ENCODE assay signal across 9 cellular contexts in genomic region chr18:9104244-9104901, GRCh38. TPM values are rescaled to one million over a fixed set of nuclear protein-coding genes. Genes with fewer than 3 reads are reported as not detected.
DNase-seq lines count a peak whose midpoint lies in the region; ATAC-seq, FAIRE-seq and TF ChIP-seq lines count a peak whose summit lies in the region.
"Had no signal": no experiment of that assay in that cellular context is flagged by ENCODE, and none has a peak within 500 bp of the region (broad histone marks: within the 10 kb centered on the region; RNA-seq: fewer than 3 reads in every experiment).

No MANE protein-coding gene starts in this region.

- H3K4me2 ChIP-seq in H1 (ENCODE audit: insufficient read depth in 1 of 2, low read depth in 2 of 2, low read length in 2 of 2), result peak overlapping the region; percentile 81 to 83

- no peak overlapping the region for H2BK5ac ChIP-seq in H1 (ENCODE audit: low read depth, low read length)

- H2AFZ ChIP-seq in H1 (ENCODE audit: low read length) (no peak overlapping the region), neuron (ENCODE audit: low read depth, low read length) (no peak overlapping the region)

- CTCF ChIA-PET in CD4-positive, alpha-beta T cell (lab: Charles Lee), result interaction anchor here (0.6 to 5.7 kb wide), 11 partner anchors 11 to 106 kb away, joined by 3 to 66 read pairs (median 4); partner anchors contain the start of gene ANKRD12
- CTCF ChIA-PET in H1 (lab: Charles Lee; ENCODE audit: partially characterized antibody), result no interaction called here

- no peak overlapping the region for H3K56ac ChIP-seq in H1 (replicated peaks; ENCODE audit: insufficient read length, low read depth, low read length)

- no peak overlapping the region for H2AK5ac ChIP-seq in H1 (ENCODE audit: low read depth, low read length)

- H3K36me3 ChIP-seq in H1 (ENCODE audit: control insufficient read depth in 2 of 4, insufficient read depth in 4 of 4, low read length in 3 of 4) (peaks cover 0 to 5% (median 0%) of the 10 kb centered on the region in 4 experiments; a peak in 1 of 8 replicates), neuron (ENCODE audit: insufficient read depth, low read length) (peaks cover 12% of the 10 kb centered on the region)
- H3K36me3 ChIP-seq: pancreas had no signal

- no peak for DNase-seq in CD4-positive, alpha-beta T cell
- DNase-seq in NB4 (ENCODE audit: low read depth), result no peak
- DNase-seq in H1 (ENCODE audit: low read depth in 1 of 2, low spot score in 2 of 2), result no peak
- no peak for DNase-seq in SHP77 (lab: John Stamatoyannopoulos, UW)
- DNase-seq in cerebellar cortex (ENCODE audit: low spot score), result no peak
- DNase-seq in HuH-7.5 (ENCODE audit: low spot score), result no peak
- DNase-seq: pancreas had no signal

- H3K4me1 ChIP-seq in H1 (replicated peaks in 1 of 4; ENCODE audit: control insufficient read depth in 3 of 4, insufficient read depth in 4 of 4, low read length in 3 of 4) (peaks cover 0 to 21% (median 6%) of the 10 kb centered on the region in 4 experiments; a peak in 4 of 7 replicates), neuron (ENCODE audit: insufficient read depth, low read length) (peaks cover 47% of the 10 kb centered on the region)

- peaks cover 9% of the 10 kb centered on the region for H3K23me2 ChIP-seq in H1 (ENCODE audit: low read depth, low read length)

- H3K4me3 Mint-ChIP-seq in CD4-positive, alpha-beta T cell, result peak overlapping the region; percentile 95

- peaks cover 33 to 66% of the 10 kb centered on the region in 2 experiments for H3K79me2 ChIP-seq in H1 (ENCODE audit: control insufficient read depth in 1 of 2, insufficient read depth in 2 of 2, low read length in 2 of 2)

- no peaks in the 10 kb centered on the region for H3K27me3 Mint-ChIP-seq in CD4-positive, alpha-beta T cell

- peak overlapping the region; percentile 90 for H3K27ac Mint-ChIP-seq in CD4-positive, alpha-beta T cell

- H4K91ac ChIP-seq in H1 (replicated peaks; ENCODE audit: insufficient read length, low read length), result no peak overlapping the region

- H3K4me3 ChIP-seq in NB4 (ENCODE audit: low read depth, low read length), result peak overlapping the region; percentile 99
- H3K4me3 ChIP-seq in H1 (ENCODE audit: extremely low read depth in 1 of 4, insufficient read depth in 2 of 4, low read depth in 3 of 4, low read length in 4 of 4), result peak overlapping the region; percentile 77 to 92 (median 86); a peak in 7 of 8 replicates
- H3K4me3 ChIP-seq in neuron (ENCODE audit: low read length), result peak overlapping the region; percentile 78

- H3K79me1 ChIP-seq in H1 (ENCODE audit: low read depth, low read length), result no peaks in the 10 kb centered on the region; the same call in 1 of the 2 replicates

- H3K14ac ChIP-seq in H1 (ENCODE audit: insufficient read length), result no peak overlapping the region

- peaks cover 4 to 5% of the 10 kb centered on the region in 2 experiments for H4K20me1 ChIP-seq in H1 (replicated peaks in 1 of 2; ENCODE audit: control insufficient read depth in 1 of 2, insufficient read depth in 2 of 2, low read length in 2 of 2)

- no peak overlapping the region for H2BK12ac ChIP-seq in H1 (ENCODE audit: low read depth, low read length)

- H2BK120ac ChIP-seq in H1 (replicated peaks; ENCODE audit: low read depth, low read length), result no peak overlapping the region

- H2BK20ac ChIP-seq in H1 (ENCODE audit: low read length), result no peak overlapping the region

- no peak for ATAC-seq in CD4-positive, alpha-beta T cell (ENCODE audit: poor library complexity)
- no peak for ATAC-seq in activated CD4-positive, CD25-positive, alpha-beta regulatory T cell treated with anti-CD3 and anti-CD28 coated beads, Interleukin-2, amount 50 U/mL, for 24 hours

- H3K9ac ChIP-seq in H1 (replicated peaks in 1 of 4; ENCODE audit: extremely low read depth in 1 of 4, low read depth in 3 of 4, low read length in 3 of 4), result peak overlapping the region in 3 of 4 experiments; percentile 33 to 51 (median 34); a peak in 3 of 7 replicates

- FAIRE-seq in H1 (lab: Jason Lieb, UNC), result no peak
- FAIRE-seq: pancreas had no signal

- H2BK15ac ChIP-seq in H1 (ENCODE audit: low read length), result no peak overlapping the region

- TF ChIP-seq POLR2A in NB4 (IDR thresholded peaks at IDR 0.05; ENCODE audit: extremely low read depth, insufficient read length), result no peak
- no peak for TF ChIP-seq POLR2A in H1 (IDR thresholded peaks at IDR 0.05; ENCODE audit: control extremely low read depth in 1 of 2, low read depth in 2 of 2, low read length in 2 of 2)

- H3K36me3 Mint-ChIP-seq in CD4-positive, alpha-beta T cell (ENCODE audit: low read depth), result peaks cover 49% of the 10 kb centered on the region

- no peak overlapping the region for H4K8ac ChIP-seq in H1 (ENCODE audit: extremely low read depth, insufficient read depth, low read length)

- TF ChIP-seq RAD21 in H1 (IDR thresholded peaks at IDR 0.05 in 1 of 2, conservative IDR thresholded peaks at IDR 0.05 in 1 of 2; ENCODE audit: low read depth in 2 of 2, low read length in 2 of 2), result no peak

- no peak overlapping the region for H4K5ac ChIP-seq in H1 (ENCODE audit: insufficient read length, low read depth, low read length)

- POLR2A ChIA-PET in CD4-positive, alpha-beta T cell (lab: Charles Lee), result interaction anchor here (1.0 to 35.5 kb wide), 6 partner anchors 11 to 114 kb away, joined by 3 to 914 read pairs (median 34); partner anchors contain the start of gene ANKRD12
- POLR2A ChIA-PET in H1 (lab: Charles Lee; ENCODE audit: partially characterized antibody), result interaction anchor here (0.7 to 5.7 kb wide), 7 partner anchors 12 to 1216 kb away, joined by 3 to 61 read pairs (median 5); partner anchors contain the start of gene ANKRD12

- TF ChIP-seq CTCF in CD4-positive, alpha-beta T cell (IDR thresholded peaks at IDR 0.05), result no peak
- TF ChIP-seq CTCF in NB4 (IDR thresholded peaks at IDR 0.05; ENCODE audit: low read depth, low read length), result no peak
- TF ChIP-seq CTCF in H1 (IDR thresholded peaks at IDR 0.05; ENCODE audit: control extremely low read depth in 1 of 3, insufficient read depth in 1 of 3, low read depth in 1 of 3, low read length in 3 of 3), result no peak

- H3K23ac ChIP-seq in H1 (ENCODE audit: insufficient read length), result no peak overlapping the region

- no peak overlapping the region for H3K18ac ChIP-seq in H1 (ENCODE audit: extremely low read depth, low read length)

- no peaks in the 10 kb centered on the region for H3K9me3 ChIP-seq in CD4-positive, alpha-beta T cell (ENCODE audit: control insufficient read depth, low read length)
- no peaks in the 10 kb centered on the region for H3K9me3 ChIP-seq in H1 (ENCODE audit: insufficient read depth in 2 of 2, low read depth in 1 of 2, low read length in 1 of 2)
- H3K9me3 ChIP-seq in neuron (ENCODE audit: low read length), result no peaks in the 10 kb centered on the region
- H3K9me3 ChIP-seq: pancreas had no signal

- no peak overlapping the region for H3K4ac ChIP-seq in H1 (replicated peaks; ENCODE audit: insufficient read length, low read depth, low read length)

- intact Hi-C loops in CD4-positive, alpha-beta T cell (cut with DNase I, micrococcal nuclease), result loop anchor here (5.0 to 10.0 kb wide), 3 partner anchors 230 to 810 kb away; partner anchors contain the start of genes VAPA (in 2 of the 2), RALBP1 (in 1 of the 2) and TWSG1 (in 1 of the 2)

- WGBS in H1 (ENCODE audit: extremely low coverage in 1 of 2, insufficient coverage in 1 of 2, insufficient read length in 1 of 2, insufficient replicate concordance in 2 of 2, low coverage in 1 of 2, low lambda C conversion rate in 2 of 2, missing lambda C conversion rate in 1 of 2), 2 experiments, result 28% methylated on average over 5 of the region's 5 CpGs; no CpG with 5 or more reads in 1 of the 2 experiments

- H3K27ac ChIP-seq in CD4-positive, alpha-beta T cell (ENCODE audit: low read depth, low read length), result peak overlapping the region; percentile 82
- H3K27ac ChIP-seq in H1 (ENCODE audit: low read depth, low read length), result no peak overlapping the region

- H3K4me1 Mint-ChIP-seq in CD4-positive, alpha-beta T cell (ENCODE audit: low read depth), result peaks cover 81% of the 10 kb centered on the region

- H3K9me3 Mint-ChIP-seq in CD4-positive, alpha-beta T cell, result no peaks in the 10 kb centered on the region

- no peak for TF ChIP-seq EP300 in H1 (IDR thresholded peaks at IDR 0.05; ENCODE audit: borderline replicate concordance in 1 of 2, low read depth in 2 of 2, low read length in 2 of 2)

- no peaks in the 10 kb centered on the region for H3K27me3 ChIP-seq in CD4-positive, alpha-beta T cell (ENCODE audit: control insufficient read depth, insufficient read depth, low read length)
- H3K27me3 ChIP-seq in H1 (replicated peaks in 1 of 4; ENCODE audit: control insufficient read depth in 3 of 4, extremely low read depth in 1 of 4, insufficient read depth in 3 of 4, low read length in 3 of 4) (peaks cover 0 to 2% (median 0%) of the 10 kb centered on the region in 4 experiments; a peak in 1 of 7 replicates), neuron (ENCODE audit: insufficient read depth, low read length) (no peaks in the 10 kb centered on the region)
- H3K27me3 ChIP-seq: pancreas had no signal

TF ChIP-seq in H1, 55 proteins besides CTCF, POLR2A, EP300 and RAD21 (continues in another document):
- no peak for TF ChIP-seq JUND (IDR thresholded peaks at IDR 0.05; ENCODE audit: low read length)
- no peak for TF ChIP-seq CBX5 (IDR thresholded peaks at IDR 0.05; ENCODE audit: low read depth, low read length)
- TF ChIP-seq JUN (IDR thresholded peaks at IDR 0.05; ENCODE audit: low read depth, low read length), result no peak
- TF ChIP-seq YY1 (IDR thresholded peaks at IDR 0.05; ENCODE audit: low read depth, low read length), result no peak

RNA-seq across cellular contexts. Expression of gene NDUFV2, which starts 1.9 kb away (rescaled TPM):
- total RNA-seq in CD4-positive, alpha-beta T cell, result 100 to 1,000 TPM; 230 to 231 TPM
- total RNA-seq in H1 (2021; fragmentation: NEBNext Ultra II Directional; extraction: Animal tissue kit (Norgen Biotek cat#: 25700)), result 191 and 196 TPM in 2 replicates
- 52.2 and 90.8 TPM in 2 replicates for polyA plus RNA-seq in H1 (2011; rRNA removed)
- 107 TPM for polyA plus RNA-seq in H1 (2011; cell fraction: cytosol; rRNA removed)
- 44.6 TPM for polyA plus RNA-seq in H1 (2011; cell fraction: nucleus; rRNA removed)
- polyA plus RNA-seq in H1 (2012, experiment 1 of 2), result 137 to 244 TPM (median 153 TPM) in 4 replicates
- polyA plus RNA-seq in H1 (2012, experiment 2 of 2), result 64.0 TPM
- 221 TPM for polyA plus RNA-seq in H1 (2013, experiment 1 of 2)
- polyA plus RNA-seq in H1 (2013, experiment 2 of 2), result 225 TPM
- polyA minus RNA-seq in H1 (2011; rRNA and poly(A)+ RNA removed), result 51.1 and 59.6 TPM in 2 replicates
- 30.6 TPM for polyA minus RNA-seq in H1 (2011; cell fraction: cytosol; rRNA and poly(A)+ RNA removed)
- polyA minus RNA-seq in H1 (2011; cell fraction: nucleus; rRNA and poly(A)+ RNA removed), result 114 TPM

RNA-seq across cellular contexts. Expression of gene ANKRD12, which starts 32.2 kb away (rescaled TPM):
- 100 to 1,000 TPM; 160 to 164 TPM for total RNA-seq in CD4-positive, alpha-beta T cell
- total RNA-seq in H1 (2021; fragmentation: NEBNext Ultra II Directional; extraction: Animal tissue kit (Norgen Biotek cat#: 25700)), result 37.9 and 40.9 TPM in 2 replicates
- 1.4 and 2.6 TPM in 2 replicates for polyA plus RNA-seq in H1 (2011; rRNA removed)
- 3.1 TPM for polyA plus RNA-seq in H1 (2011; cell fraction: cytosol; rRNA removed)
- polyA plus RNA-seq in H1 (2011; cell fraction: nucleus; rRNA removed), result 9.2 TPM
- polyA plus RNA-seq in H1 (2012, experiment 1 of 2), result 18.2 to 38.9 TPM (median 21.3 TPM) in 4 replicates
- polyA plus RNA-seq in H1 (2012, experiment 2 of 2), result 0.63 TPM
- 94.4 TPM for polyA plus RNA-seq in H1 (2013, experiment 1 of 2)
- polyA plus RNA-seq in H1 (2013, experiment 2 of 2), result 76.3 TPM
- 24.3 and 43.6 TPM in 2 replicates for polyA minus RNA-seq in H1 (2011; rRNA and poly(A)+ RNA removed)
- polyA minus RNA-seq in H1 (2011; cell fraction: cytosol; rRNA and poly(A)+ RNA removed), result 33.2 TPM
- 97.3 TPM for polyA minus RNA-seq in H1 (2011; cell fraction: nucleus; rRNA and poly(A)+ RNA removed)
